Comparison of ENCODE assay signal across 21 cellular contexts in genomic region chr22:21730535-21731308, GRCh38. TPM values are rescaled to one million over a fixed set of nuclear protein-coding genes. Genes with fewer than 3 reads are reported as not detected.
A peak's percentile ranks its signal among the peaks of the same experiment; 100 is the strongest.
DNase-seq lines count a peak whose midpoint lies in the region; ATAC-seq, FAIRE-seq and TF ChIP-seq lines count a peak whose summit lies in the region.
"Had no signal": no experiment of that assay in that cellular context is flagged by ENCODE, and none has a peak within 500 bp of the region (broad histone marks: within the 10 kb centered on the region; RNA-seq: fewer than 3 reads in every experiment).

No MANE protein-coding gene starts in this region.

- in situ Hi-C loops in K562 (cut with MboI), result no loop called here

- H3K4me1 Mint-ChIP-seq in natural killer cell treated with Interleukin-12 subunit alpha and Interleukin-12 subunit beta and Interleukin-15 and Interleukin-18, amount 100 ng/mL, for 72 hours (ENCODE audit: low read depth in 2 of 2), result peaks cover 43 to 45% of the 10 kb centered on the region in 2 donors
- H3K4me1 Mint-ChIP-seq in natural killer cell, result peaks cover 62 to 64% of the 10 kb centered on the region in 2 donors
- peaks cover 57% of the 10 kb centered on the region for H3K4me1 Mint-ChIP-seq in stimulated activated memory B cell treated with anti-CD40 and anti-IgM and Interleukin-4, amounts not matched to agents 10 μg/mL and 1 μg/mL and 100 μg/mL, for 72 hours

- H3K27me3 Mint-ChIP-seq in natural killer cell treated with Interleukin-12 subunit alpha and Interleukin-12 subunit beta and Interleukin-15 and Interleukin-18, amount 100 ng/mL, for 72 hours, result no peaks in the 10 kb centered on the region
- no peaks in the 10 kb centered on the region for H3K27me3 Mint-ChIP-seq in natural killer cell (ENCODE audit: low read depth in 2 of 2)
- H3K27me3 Mint-ChIP-seq in stimulated activated memory B cell treated with anti-CD40 and anti-IgM and Interleukin-4, amounts not matched to agents 10 μg/mL and 1 μg/mL and 100 μg/mL, for 72 hours, result no peaks in the 10 kb centered on the region
- H3K27me3 Mint-ChIP-seq: CD8-positive, alpha-beta memory T cell had no signal

- H4K20me1 ChIP-seq in K562 (replicated peaks; ENCODE audit: control insufficient read depth, insufficient read depth, low read length), result peaks cover 38% of the 10 kb centered on the region

- H3K27ac ChIP-seq in K562 (ENCODE audit: extremely low read depth, low read depth, low read length), result no peak overlapping the region
- H3K27ac ChIP-seq: 22Rv1, A549, HL-60 had no signal

- H3K27ac Mint-ChIP-seq in natural killer cell treated with Interleukin-12 subunit alpha and Interleukin-12 subunit beta and Interleukin-15 and Interleukin-18, amount 100 ng/mL, for 72 hours, result peak overlapping the region; percentile 50 to 60
- peak overlapping the region in 1 of 2 donors; percentile 81 for H3K27ac Mint-ChIP-seq in natural killer cell
- peak overlapping the region; percentile 77 for H3K27ac Mint-ChIP-seq in stimulated activated memory B cell treated with anti-CD40 and anti-IgM and Interleukin-4, amounts not matched to agents 10 μg/mL and 1 μg/mL and 100 μg/mL, for 72 hours
- H3K27ac Mint-ChIP-seq: CD4-positive, CD25-positive, alpha-beta regulatory T cell; GM23338; HFFc6 had no signal

- H3K9me3 ChIP-seq in K562 (replicated peaks; ENCODE audit: control insufficient read depth, insufficient read depth, low read depth, low read length), result no peaks in the 10 kb centered on the region
- H3K9me3 ChIP-seq: A549 had no signal

- TF ChIP-seq CTCF in natural killer cell (IDR thresholded peaks at IDR 0.05) (no peak), K562 (IDR thresholded peaks at IDR 0.05 in 2 of 3, conservative IDR thresholded peaks at IDR 0.05 in 1 of 3; ENCODE audit: insufficient read depth in 2 of 3, low read depth in 1 of 3, low read length in 3 of 3) (no peak)

- H3K4me3 ChIP-seq in K562, result no peak overlapping the region
- H3K4me3 ChIP-seq: A549, GM23338 had no signal

- CTCF ChIA-PET in K562 (lab: Yijun Ruan, JAX; ENCODE audit: low intra/inter-chr PET ratio), result no interaction called here

- no peak for ATAC-seq in natural killer cell treated with Interleukin-12 subunit alpha and Interleukin-12 subunit beta and Interleukin-15 and Interleukin-18, amount 100 ng/mL, for 72 hours
- ATAC-seq in natural killer cell (no peak), K562 (no peak), GM18873 (IDR thresholded peaks at IDR 0.05; ENCODE audit: low FRiP score, unreplicated experiment) (no peak)
- no peak for ATAC-seq in stimulated activated memory B cell treated with anti-CD40 and anti-IgM and Interleukin-4, amounts not matched to agents 10 μg/mL and 1 μg/mL and 100 μg/mL, for 72 hours
- ATAC-seq: A549, GM23338 had no signal

- no peak overlapping the region for H2AFZ ChIP-seq in K562 (ENCODE audit: low read depth, low read length)
- H2AFZ ChIP-seq: GM23338 had no signal

- peak overlapping the region in 1 of 2 experiments; percentile 29; a peak in 1 of 4 replicates for H3K9ac ChIP-seq in K562 (ENCODE audit: insufficient read depth in 1 of 2, low read depth in 2 of 2, low read length in 2 of 2)

- WGBS in K562 (ENCODE audit: insufficient coverage, low coverage, missing lambda C conversion rate), result 8% methylated on average over 9 of the region's 9 CpGs

- POLR2A ChIA-PET in K562 (lab: Yijun Ruan, JAX), result interaction anchor here (0.5 to 5.3 kb wide), 13 partner anchors 12 to 272 kb away, joined by 3 to 53 read pairs (median 4); no protein-coding TSS in a partner anchor

- H3K9me1 ChIP-seq in K562 (ENCODE audit: control insufficient read depth, insufficient read depth, low read length), result no peaks in the 10 kb centered on the region

- no peaks in the 10 kb centered on the region for H3K9me3 Mint-ChIP-seq in natural killer cell treated with Interleukin-12 subunit alpha and Interleukin-12 subunit beta and Interleukin-15 and Interleukin-18, amount 100 ng/mL, for 72 hours
- no peaks in the 10 kb centered on the region for H3K9me3 Mint-ChIP-seq in natural killer cell
- H3K9me3 Mint-ChIP-seq in stimulated activated memory B cell treated with anti-CD40 and anti-IgM and Interleukin-4, amounts not matched to agents 10 μg/mL and 1 μg/mL and 100 μg/mL, for 72 hours, result no peaks in the 10 kb centered on the region
- H3K9me3 Mint-ChIP-seq: CD4-positive, CD25-positive, alpha-beta regulatory T cell; CD8-positive, alpha-beta memory T cell; GM23338; HFFc6 had no signal

- H3K36me3 Mint-ChIP-seq in natural killer cell treated with Interleukin-12 subunit alpha and Interleukin-12 subunit beta and Interleukin-15 and Interleukin-18, amount 100 ng/mL, for 72 hours, result no peaks in the 10 kb centered on the region
- H3K36me3 Mint-ChIP-seq in natural killer cell, result no peaks in the 10 kb centered on the region
- peaks cover 5% of the 10 kb centered on the region for H3K36me3 Mint-ChIP-seq in stimulated activated memory B cell treated with anti-CD40 and anti-IgM and Interleukin-4, amounts not matched to agents 10 μg/mL and 1 μg/mL and 100 μg/mL, for 72 hours
- H3K36me3 Mint-ChIP-seq: CD4-positive, CD25-positive, alpha-beta regulatory T cell had no signal

- no peak overlapping the region for H3K4me2 ChIP-seq in K562 (ENCODE audit: insufficient read depth, low read length)
- H3K4me2 ChIP-seq: A549, GM23338 had no signal

- TF ChIP-seq EP300 in K562 (IDR thresholded peaks at IDR 0.05; ENCODE audit: low read length), result no peak

- peaks cover 57 to 79% of the 10 kb centered on the region in 2 experiments for H3K27me3 ChIP-seq in K562 (ENCODE audit: control insufficient read depth in 2 of 2, insufficient read depth in 2 of 2, low read length in 2 of 2)

- no peak for TF ChIP-seq POLR2A in K562 (conservative IDR thresholded peaks at IDR 0.05)

- H3K4me1 ChIP-seq in K562 (replicated peaks in 1 of 2; ENCODE audit: control insufficient read depth in 2 of 2, insufficient read depth in 2 of 2, low read length in 2 of 2), result peaks cover 9 to 21% of the 10 kb centered on the region in 2 experiments

- H3K36me3 ChIP-seq in K562 (ENCODE audit: control insufficient read depth, insufficient read depth, low read length), result no peaks in the 10 kb centered on the region

- TF ChIP-seq RAD21 in K562 (CRISPR knock-in tag; conservative IDR thresholded peaks at IDR 0.05 in 1 of 2, IDR thresholded peaks at IDR 0.05 in 1 of 2), result no peak

- no peak for FAIRE-seq in K562 (lab: Jason Lieb, UNC)
- FAIRE-seq: A549, D721Med, G401.6, GM12891, H54 had no signal

- no TSS peak for BruUV-seq in K562 (replicated peaks; lab: Mats Ljungman, UMichigan)

- no peak for DNase-seq in natural killer cell treated with Interleukin-12 subunit alpha and Interleukin-12 subunit beta and Interleukin-15 and Interleukin-18, amount 100 ng/mL, for 72 hours (ENCODE audit: low spot score)
- DNase-seq in natural killer cell (no peak), K562 (ENCODE audit: extremely low read depth in 1 of 4, low spot score in 3 of 4) (peak; percentile 33 to 65 (median 47)), NCI-H1092 treated with DMSO at 0.1 percent for 48 hours (lab: John Stamatoyannopoulos, UW) (no peak)
- DNase-seq in activated CD8-positive, alpha-beta memory T cell treated with anti-CD3 and anti-CD28 coated beads, Interleukin-2, amount 50 U/mL, for 4 hours, result no peak
- DNase-seq: C1 segment of cervical spinal cord; CD4-positive, CD25-positive, alpha-beta regulatory T cell; CD8-positive, alpha-beta memory T cell; COR-L47; HCEC 1CT; HFFc6 had no signal

- no peaks in the 10 kb centered on the region for H3K79me2 ChIP-seq in K562 (ENCODE audit: control insufficient read depth, insufficient read depth, low read length)

- no peak overlapping the region for H3K4me3 Mint-ChIP-seq in natural killer cell treated with Interleukin-12 subunit alpha and Interleukin-12 subunit beta and Interleukin-15 and Interleukin-18, amount 100 ng/mL, for 72 hours
- H3K4me3 Mint-ChIP-seq in natural killer cell, result no peak overlapping the region
- H3K4me3 Mint-ChIP-seq in stimulated activated memory B cell treated with anti-CD40 and anti-IgM and Interleukin-4, amounts not matched to agents 10 μg/mL and 1 μg/mL and 100 μg/mL, for 72 hours, result no peak overlapping the region
- H3K4me3 Mint-ChIP-seq: GM23338, HFFc6 had no signal

- intact Hi-C loops in natural killer cell (cut with micrococcal nuclease), result no loop called here
- intact Hi-C loops in K562 (cut with micrococcal nuclease), result no loop called here

TF ChIP-seq in K562, 482 proteins besides CTCF, POLR2A, EP300 and RAD21 (continues in another document):
- TF ChIP-seq CBX8 (IDR thresholded peaks at IDR 0.05; ENCODE audit: borderline replicate concordance, extremely low read depth, low read depth, low read length, poor library complexity, severe bottlenecking) (peak; percentile 18), MAFK (IDR thresholded peaks at IDR 0.05; ENCODE audit: low read length) (no peak)
- TF ChIP-seq, protein P1, sequence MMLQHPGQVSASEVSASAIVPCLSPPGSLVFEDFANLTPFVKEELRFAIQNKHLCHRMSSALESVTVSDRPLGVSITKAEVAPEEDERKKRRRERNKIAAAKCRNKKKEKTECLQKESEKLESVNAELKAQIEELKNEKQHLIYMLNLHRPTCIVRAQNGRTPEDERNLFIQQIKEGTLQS (IDR thresholded peaks at IDR 0.05), result no peak
- TF ChIP-seq, protein P1 (CRISPR knock-in tag; conservative IDR thresholded peaks at IDR 0.05), result 0 out of 2 replicates have a peak, but pooled peaks have one; percentile 24

RNA-seq across cellular contexts. Expression of gene YPEL1, which starts 4.9 kb away (rescaled TPM):
- total RNA-seq in natural killer cell treated with Interleukin-12 subunit alpha and Interleukin-12 subunit beta and Interleukin-15 and Interleukin-18, amount 100 ng/mL, for 72 hours, result 10 to 100 TPM; 14.2 to 19.0 TPM
- total RNA-seq in natural killer cell (10 to 100 TPM; 59.9 to 86.3 (median 68.8) TPM), K562 (2014; rRNA removed) (0.18 and 0.49 TPM in 2 replicates), K562 (2014; rRNA removed; fragmentation: Illumina TruSeq; extraction: Trizol) (0.41 and 0.47 TPM in 2 replicates), K562 (2015; rRNA removed; fragmentation: Illumina TruSeq; extraction: Trizol) (0.15 and 0.25 TPM in 2 replicates), K562 (2021) (0.53 and 0.54 TPM in 2 replicates)
- 4.4 and 6.2 TPM in 2 replicates for total RNA-seq in K562 (2011; cell fraction: chromatin; rRNA removed; ENCODE audit: low replicate concordance)
- total RNA-seq in K562 (2011; cell fraction: nucleolus; rRNA removed), result 3.0 TPM in 2 replicates
- total RNA-seq in K562 (2011; cell fraction: nucleoplasm; rRNA removed), result 4.6 and 4.7 TPM in 2 replicates
- polyA plus RNA-seq in K562 (2011; rRNA removed) (2.2 and 2.4 TPM in 2 replicates), K562 (2014; fragmentation: Illumina TruSeq; extraction: Trizol) (0.46 TPM in 2 replicates), K562 (2014; fragmentation: Nextera tagmentation; extraction: Ambion mirVana) (under 1 TPM; 0.07 to 0.10 TPM), K562 (2014; rRNA removed) (0.36 and 1.7 TPM in 2 replicates)
- 0.63 and 1.4 TPM in 2 replicates for polyA plus RNA-seq in K562 (2011; cell fraction: cytosol; rRNA removed)
- 1.9 and 2.6 TPM in 2 replicates for polyA plus RNA-seq in K562 (2011; cell fraction: nucleus; rRNA removed)
- 0.59 and 4.0 TPM in 2 replicates for polyA plus RNA-seq in K562 (2012)
- 1.4 and 3.0 TPM in 2 replicates for polyA minus RNA-seq in K562 (2011; rRNA and poly(A)+ RNA removed)
- polyA minus RNA-seq in K562 (2011; cell fraction: cytosol; rRNA and poly(A)+ RNA removed), result 0.46 and 0.67 TPM in 2 replicates
- 0.67 and 1.00 TPM in 2 replicates for polyA minus RNA-seq in K562 (2011; cell fraction: nucleus; rRNA and poly(A)+ RNA removed)

Comparison
In these comparisons a context has a peak if more than half of its experiments do, and no peak if none do; other contexts are left out.
1. DNase-seq: peak in K562 (4 of 4); none in natural killer cell treated with Interleukin-12 subunit alpha and Interleukin-12 subunit beta and Interleukin-15 and Interleukin-18, amount 100 ng/mL, for 72 hours (single experiment), natural killer cell (single experiment), NCI-H1092 treated with DMSO at 0.1 percent for 48 hours (single experiment) and activated CD8-positive, alpha-beta memory T cell treated with anti-CD3 and anti-CD28 coated beads, Interleukin-2, amount 50 U/mL, for 4 hours (single experiment).